Comparison of ENCODE assay signal across 2 cellular contexts in the genomic region with DNA sequence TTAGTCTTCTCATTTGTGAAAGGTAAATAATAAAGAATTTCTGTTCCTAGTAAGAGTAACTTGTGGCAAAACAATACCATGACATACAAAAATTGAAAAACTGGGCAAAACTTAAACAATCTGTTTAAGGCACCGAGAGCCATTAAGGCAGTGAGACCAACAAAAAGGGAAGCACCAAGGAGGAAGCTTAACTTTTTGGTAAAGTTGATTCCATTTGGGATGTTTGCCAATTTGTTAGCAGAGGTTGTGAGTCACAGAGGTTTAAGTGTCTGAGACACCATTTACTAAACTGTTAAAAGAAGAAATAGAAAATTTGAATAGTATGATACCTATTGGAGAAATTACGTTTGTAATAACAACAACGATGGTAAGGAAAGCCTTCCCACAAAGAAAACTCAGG.
TF ChIP-seq lines count a peak whose summit lies in the region.

No MANE protein-coding gene starts in this region.

TF ChIP-seq in A549, 52 proteins besides CTCF, POLR2A, EP300 and RAD21:
- TF ChIP-seq TFCP2L1 (CRISPR knock-in tag; IDR thresholded peaks at IDR 0.05) (no peak), CHD2 (IDR thresholded peaks at IDR 0.05; ENCODE audit: low read length, partially characterized antibody) (no peak), KDM1A (IDR thresholded peaks at IDR 0.05; ENCODE audit: low read depth) (no peak), BHLHE40 (IDR thresholded peaks at IDR 0.05; ENCODE audit: low read depth, low read length) (no peak), HEYL (CRISPR knock-in tag; IDR thresholded peaks at IDR 0.05) (no peak), NR3C1 (IDR thresholded peaks at IDR 0.05) (no peak)

TF ChIP-seq in endothelial cell of umbilical vein, 7 proteins besides CTCF, POLR2A, EP300 and RAD21:
- TF ChIP-seq POLR2AphosphoS5 (IDR thresholded peaks at IDR 0.05; ENCODE audit: insufficient read depth, low read depth, low read length) (no peak), JUN (IDR thresholded peaks at IDR 0.05; ENCODE audit: borderline replicate concordance, insufficient read depth, insufficient read length, low read depth) (no peak), GATA2 (IDR thresholded peaks at IDR 0.05; ENCODE audit: insufficient read depth, insufficient read length, low read depth, low read length) (no peak), FOS (IDR thresholded peaks at IDR 0.05; ENCODE audit: borderline replicate concordance, insufficient read depth, low read length) (peak; percentile 22), EZH2 (IDR thresholded peaks at IDR 0.05; ENCODE audit: borderline replicate concordance, low read depth, low read length, severe bottlenecking) (no peak)
